8 cellular contexts compared by ENCODE assay signal in the genomic region with DNA sequence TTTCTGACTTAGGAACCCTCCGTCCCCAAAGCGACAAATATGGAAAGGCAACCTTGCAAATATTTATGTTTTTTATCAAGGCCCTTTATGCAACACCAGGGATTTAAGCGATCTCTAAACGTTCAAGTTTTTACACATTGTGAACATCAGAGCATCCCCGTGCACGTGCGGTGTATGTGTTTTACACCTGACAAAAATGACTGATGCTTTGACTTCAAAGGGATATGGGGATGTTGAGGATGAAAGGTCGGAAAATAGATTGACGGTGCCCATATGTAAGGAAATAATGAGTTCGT. TPM values are rescaled to one million over a fixed set of nuclear protein-coding genes. Genes with fewer than 3 reads are reported as not detected.
DNase-seq lines count a peak whose midpoint lies in the region; ATAC-seq, FAIRE-seq and TF ChIP-seq lines count a peak whose summit lies in the region.

No MANE protein-coding gene starts in this region.

- no peak overlapping the region for H2AK5ac ChIP-seq in H1 (ENCODE audit: low read depth, low read length)

- H3K4me1 ChIP-seq in BLaER1 (peaks cover 30% of the 10 kb centered on the region), NT2/D1 (ENCODE audit: insufficient read depth, insufficient read length) (no peaks in the 10 kb centered on the region), H1 (replicated peaks in 1 of 4; ENCODE audit: control insufficient read depth in 3 of 4, insufficient read depth in 4 of 4, low read length in 3 of 4) (peaks cover 0 to 7% (median 2%) of the 10 kb centered on the region in 4 experiments; a peak in 2 of 7 replicates)

- H3K27ac ChIP-seq in BLaER1 (peak overlapping the region; percentile 77; the same call in 1 of the 2 replicates), H1 (ENCODE audit: low read depth, low read length) (no peak overlapping the region), neural cell (ENCODE audit: low read length) (peak overlapping the region; percentile 43)

- H4K8ac ChIP-seq in H1 (ENCODE audit: extremely low read depth, insufficient read depth, low read length): 0 out of 2 replicates have a peak overlapping the region, but pooled peaks have one; percentile 72

- FAIRE-seq in H1 (lab: Jason Lieb, UNC): no peak

- H3K27me3 ChIP-seq in BLaER1: no peaks in the 10 kb centered on the region
- peaks cover 20% of the 10 kb centered on the region for H3K27me3 ChIP-seq in NT2/D1 (ENCODE audit: insufficient read depth, insufficient read length)
- peaks cover 0 to 7% (median 3%) of the 10 kb centered on the region in 4 experiments; a peak in 3 of 7 replicates for H3K27me3 ChIP-seq in H1 (replicated peaks in 1 of 4; ENCODE audit: control insufficient read depth in 3 of 4, extremely low read depth in 1 of 4, insufficient read depth in 3 of 4, low read length in 3 of 4)
- no peaks in the 10 kb centered on the region for H3K27me3 ChIP-seq in neural cell (ENCODE audit: insufficient read depth, low read depth, low read length)

- H2BK120ac ChIP-seq in H1 (replicated peaks; ENCODE audit: low read depth, low read length): no peak overlapping the region

- no peak overlapping the region for H4K91ac ChIP-seq in H1 (replicated peaks; ENCODE audit: insufficient read length, low read length)

- no peak overlapping the region for H2BK12ac ChIP-seq in H1 (ENCODE audit: low read depth, low read length)

- TF ChIP-seq CTCF in H1 (IDR thresholded peaks at IDR 0.05; ENCODE audit: control extremely low read depth in 1 of 3, insufficient read depth in 1 of 3, low read depth in 1 of 3, low read length in 3 of 3) (no peak), neural cell (IDR thresholded peaks at IDR 0.05; ENCODE audit: poor library complexity, severe bottlenecking) (no peak)

- ATAC-seq in GM19023 (IDR thresholded peaks at IDR 0.05; ENCODE audit: unreplicated experiment) (no peak), HG02970 (IDR thresholded peaks at IDR 0.05; ENCODE audit: low FRiP score, unreplicated experiment) (no peak)

- no peak overlapping the region for H2BK15ac ChIP-seq in H1 (ENCODE audit: low read length)

- no peaks in the 10 kb centered on the region for H3K9me2 ChIP-seq in neural cell (ENCODE audit: insufficient read depth, low read length)

- no peak overlapping the region for H3K23ac ChIP-seq in H1 (ENCODE audit: insufficient read length)

- H3K36me3 ChIP-seq in BLaER1 (0 out of 2 replicates have a peak, but pooled peaks cover 5% of the 10 kb centered on the region), NT2/D1 (ENCODE audit: insufficient read depth, insufficient read length, low read length) (no peaks in the 10 kb centered on the region), H1 (ENCODE audit: control insufficient read depth in 2 of 4, insufficient read depth in 4 of 4, low read length in 3 of 4) (no peaks in the 10 kb centered on the region), neural cell (ENCODE audit: insufficient read depth, low read length) (no peaks in the 10 kb centered on the region)

- TF ChIP-seq RAD21 in H1 (IDR thresholded peaks at IDR 0.05 in 1 of 2, conservative IDR thresholded peaks at IDR 0.05 in 1 of 2; ENCODE audit: low read depth in 2 of 2, low read length in 2 of 2) (no peak), neural cell (conservative IDR thresholded peaks at IDR 0.05) (no peak)

- H3K79me2 ChIP-seq in H1 (ENCODE audit: control insufficient read depth in 1 of 2, insufficient read depth in 2 of 2, low read length in 2 of 2) (peaks cover 0 to 7% of the 10 kb centered on the region in 2 experiments; a peak in 1 of 4 replicates), neural cell (replicated peaks; ENCODE audit: insufficient read depth, low read length) (peaks cover 15% of the 10 kb centered on the region)

- peak overlapping the region; percentile 18; the same call in 1 of the 2 replicates for H2AFZ ChIP-seq in H1 (ENCODE audit: low read length)
- peak overlapping the region; percentile 24 for H2AFZ ChIP-seq in neural cell (ENCODE audit: low read depth, low read length)

- peak overlapping the region; percentile 86 for H3K4me2 ChIP-seq in BLaER1
- peak overlapping the region; percentile 86 to 91 for H3K4me2 ChIP-seq in H1 (ENCODE audit: insufficient read depth in 1 of 2, low read depth in 2 of 2, low read length in 2 of 2)
- H3K4me2 ChIP-seq in neural cell (ENCODE audit: low read length): peak overlapping the region; percentile 82

- H2BK5ac ChIP-seq in H1 (ENCODE audit: low read depth, low read length): no peak overlapping the region

- no peak overlapping the region for H3K14ac ChIP-seq in H1 (ENCODE audit: insufficient read length)

- H4K20me1 ChIP-seq in BLaER1 (no peaks in the 10 kb centered on the region), H1 (replicated peaks in 1 of 2; ENCODE audit: control insufficient read depth in 1 of 2, insufficient read depth in 2 of 2, low read length in 2 of 2) (no peaks in the 10 kb centered on the region), neural cell (ENCODE audit: insufficient read depth) (no peaks in the 10 kb centered on the region)

- H3K4ac ChIP-seq in H1 (replicated peaks; ENCODE audit: insufficient read length, low read depth, low read length): no peak overlapping the region

- H3K79me1 ChIP-seq in H1 (ENCODE audit: low read depth, low read length): no peaks in the 10 kb centered on the region; the same call in 1 of the 2 replicates

- DNase-seq in NT2/D1 (ENCODE audit: low read depth, low spot score) (no peak), H1 (ENCODE audit: low read depth in 1 of 2, low spot score in 2 of 2) (no peak), GF-D8 (lab: John Stamatoyannopoulos, UW) (no peak), islet precursor cell (no peak)

- H3K4me3 ChIP-seq in BLaER1: peak overlapping the region; percentile 76
- peak overlapping the region; percentile 82 for H3K4me3 ChIP-seq in NT2/D1 (ENCODE audit: insufficient read length, low read depth)
- H3K4me3 ChIP-seq in H1 (ENCODE audit: extremely low read depth in 1 of 4, insufficient read depth in 2 of 4, low read depth in 3 of 4, low read length in 4 of 4): peak overlapping the region; percentile 64 to 80 (median 76)
- H3K4me3 ChIP-seq in neural cell (ENCODE audit: low read length): peak overlapping the region; percentile 77

- 41 to 100% methylated on average over 3 to 10 of the region's 10 CpGs for WGBS in H1 (ENCODE audit: extremely low coverage in 1 of 2, insufficient coverage in 1 of 2, insufficient read length in 1 of 2, insufficient replicate concordance in 2 of 2, low coverage in 1 of 2, low lambda C conversion rate in 2 of 2, missing lambda C conversion rate in 1 of 2), 2 experiments

- H3K9ac ChIP-seq in BLaER1 (peak overlapping the region; percentile 82), NT2/D1 (ENCODE audit: insufficient read length, low read depth) (peak overlapping the region; percentile 87), H1 (replicated peaks in 1 of 4; ENCODE audit: extremely low read depth in 1 of 4, low read depth in 3 of 4, low read length in 3 of 4) (peak overlapping the region in 3 of 4 experiments; percentile 57 to 69 (median 66); a peak in 5 of 7 replicates), neural cell (ENCODE audit: low read length) (peak overlapping the region; percentile 79)

- CTCF ChIA-PET in H1 (lab: Charles Lee; ENCODE audit: partially characterized antibody): interaction anchor here (1.2 kb wide), 1 partner anchor 40 kb away, joined by 4 read pairs; no protein-coding TSS in a partner anchor

- POLR2A ChIA-PET in H1 (lab: Charles Lee; ENCODE audit: partially characterized antibody): interaction anchor here (0.8 to 1.6 kb wide), 2 partner anchors 9 to 35 kb away, joined by 4 read pairs; no protein-coding TSS in a partner anchor

- H3K23me2 ChIP-seq in H1 (ENCODE audit: low read depth, low read length): peaks cover 11% of the 10 kb centered on the region; the same call in 1 of the 2 replicates

- H3F3A ChIP-seq in neural cell (ENCODE audit: insufficient read depth, low read length, poor library complexity, severe bottlenecking): no peaks in the 10 kb centered on the region

- TF ChIP-seq EP300 in H1 (IDR thresholded peaks at IDR 0.05; ENCODE audit: borderline replicate concordance in 1 of 2, low read depth in 2 of 2, low read length in 2 of 2) (no peak), neural cell (conservative IDR thresholded peaks at IDR 0.05; ENCODE audit: poor library complexity, severe bottlenecking) (no peak)

- no peak overlapping the region for H2BK20ac ChIP-seq in H1 (ENCODE audit: low read length)

- H4K5ac ChIP-seq in H1 (ENCODE audit: insufficient read length, low read depth, low read length): no peak overlapping the region

- H3K9me3 ChIP-seq in BLaER1: no peaks in the 10 kb centered on the region
- H3K9me3 ChIP-seq in NT2/D1 (ENCODE audit: insufficient read depth, low read length): no peaks in the 10 kb centered on the region
- no peaks in the 10 kb centered on the region for H3K9me3 ChIP-seq in H1 (ENCODE audit: insufficient read depth in 2 of 2, low read depth in 1 of 2, low read length in 1 of 2)
- H3K9me3 ChIP-seq in neural cell (ENCODE audit: low read length): no peaks in the 10 kb centered on the region

- TF ChIP-seq POLR2A in H1 (IDR thresholded peaks at IDR 0.05; ENCODE audit: control extremely low read depth in 1 of 2, low read depth in 2 of 2, low read length in 2 of 2): no peak

- H3K56ac ChIP-seq in H1 (replicated peaks; ENCODE audit: insufficient read length, low read depth, low read length): no peak overlapping the region

- H3K18ac ChIP-seq in H1 (ENCODE audit: extremely low read depth, low read length): no peak overlapping the region

RNA-seq across cellular contexts. Expression of gene SLC49A4, which starts 0.8 kb away (rescaled TPM):
- total RNA-seq in H1 (2021; fragmentation: NEBNext Ultra II Directional; extraction: Animal tissue kit (Norgen Biotek cat#: 25700)): 10.2 and 10.5 TPM in 2 replicates
- 5.5 and 9.5 TPM in 2 replicates for polyA plus RNA-seq in H1 (2011; rRNA removed)
- 8.2 TPM for polyA plus RNA-seq in H1 (2011; cell fraction: cytosol; rRNA removed)
- polyA plus RNA-seq in H1 (2011; cell fraction: nucleus; rRNA removed): 3.3 TPM
- 6.5 to 8.5 TPM (median 7.1 TPM) in 4 replicates for polyA plus RNA-seq in H1 (2012, experiment 1 of 2)
- 2.9 TPM for polyA plus RNA-seq in H1 (2012, experiment 2 of 2)
- polyA plus RNA-seq in H1 (2013, experiment 1 of 2): 9.1 TPM
- 12.1 TPM for polyA plus RNA-seq in H1 (2013, experiment 2 of 2)
- polyA minus RNA-seq in H1 (2011; rRNA and poly(A)+ RNA removed): 8.5 and 11.3 TPM in 2 replicates
- 5.7 TPM for polyA minus RNA-seq in H1 (2011; cell fraction: cytosol; rRNA and poly(A)+ RNA removed)
- polyA minus RNA-seq in H1 (2011; cell fraction: nucleus; rRNA and poly(A)+ RNA removed): 12.4 TPM
- 16.2 and 16.9 TPM in 2 replicates for polyA plus RNA-seq in neural cell
- 31.0 and 36.0 TPM in 2 replicates for polyA minus RNA-seq in neural cell

RNA-seq across cellular contexts. Expression of gene HSPBAP1, which starts 2.0 kb away (rescaled TPM):
- total RNA-seq in H1 (2021; fragmentation: NEBNext Ultra II Directional; extraction: Animal tissue kit (Norgen Biotek cat#: 25700)): 8.3 and 8.7 TPM in 2 replicates
- 3.8 and 7.5 TPM in 2 replicates for polyA plus RNA-seq in H1 (2011; rRNA removed)
- 7.8 TPM for polyA plus RNA-seq in H1 (2011; cell fraction: cytosol; rRNA removed)
- polyA plus RNA-seq in H1 (2011; cell fraction: nucleus; rRNA removed): 5.4 TPM
- polyA plus RNA-seq in H1 (2012, experiment 1 of 2): 7.9 to 11.5 TPM (median 8.5 TPM) in 4 replicates
- 1.1 TPM for polyA plus RNA-seq in H1 (2012, experiment 2 of 2)
- 7.1 TPM for polyA plus RNA-seq in H1 (2013, experiment 1 of 2)
- polyA plus RNA-seq in H1 (2013, experiment 2 of 2): 6.2 TPM
- 9.9 and 10.5 TPM in 2 replicates for polyA minus RNA-seq in H1 (2011; rRNA and poly(A)+ RNA removed)
- 4.4 TPM for polyA minus RNA-seq in H1 (2011; cell fraction: cytosol; rRNA and poly(A)+ RNA removed)
- polyA minus RNA-seq in H1 (2011; cell fraction: nucleus; rRNA and poly(A)+ RNA removed): 14.0 TPM
- 8.6 and 9.3 TPM in 2 replicates for polyA plus RNA-seq in neural cell
- polyA minus RNA-seq in neural cell: 6.6 and 9.1 TPM in 2 replicates
